18 cellular contexts compared by ENCODE assay signal in the genomic region with DNA sequence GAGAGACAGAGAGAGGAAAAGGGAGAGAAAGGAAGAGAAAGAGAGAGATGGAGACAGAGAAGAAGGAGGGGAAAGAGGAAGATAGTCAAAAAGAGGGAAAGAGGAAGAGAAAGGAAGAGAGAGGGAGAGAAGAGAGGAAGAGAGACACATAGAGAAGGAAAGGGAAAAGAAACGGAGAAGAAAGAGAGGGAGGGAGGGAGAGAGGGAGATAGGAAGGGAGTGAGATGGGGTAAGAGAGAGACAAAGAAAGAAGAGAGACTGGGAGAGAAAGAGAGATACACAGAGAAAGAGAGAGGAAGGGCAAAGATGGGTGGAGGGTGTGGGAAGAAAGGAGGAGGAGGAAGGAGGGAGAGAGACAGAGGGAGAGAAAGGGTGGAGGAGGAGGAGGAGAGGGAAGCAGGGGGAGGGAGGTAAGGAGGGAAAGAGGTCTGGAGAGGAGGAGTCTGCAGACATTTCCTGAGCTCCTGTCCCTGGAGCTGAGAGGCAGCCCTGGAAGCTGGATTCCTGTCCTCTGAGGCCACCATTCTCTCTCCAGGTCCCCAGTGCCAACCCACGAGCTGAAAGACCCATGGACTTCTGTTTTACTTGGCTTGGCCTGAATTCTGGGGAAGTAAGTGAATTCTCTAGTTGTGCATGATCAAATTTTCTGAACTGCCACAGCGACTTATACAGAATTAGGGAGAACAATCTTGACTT. TPM values are rescaled to one million over a fixed set of nuclear protein-coding genes. Genes with fewer than 3 reads are reported as not detected.
DNase-seq lines count a peak whose midpoint lies in the region; ATAC-seq, FAIRE-seq and TF ChIP-seq lines count a peak whose summit lies in the region.
"Had no signal": no experiment of that assay in that cellular context is flagged by ENCODE, and none has a peak within 500 bp of the region (broad histone marks: within the 10 kb centered on the region; RNA-seq: fewer than 3 reads in every experiment).

No MANE protein-coding gene starts in this region.

- POLR2A ChIA-PET in HEK293 (lab: Yijun Ruan, JAX) = no interaction called here
- POLR2A ChIA-PET in K562 (lab: Yijun Ruan, JAX) = no interaction called here

- H3K4me2 ChIP-seq in K562 (ENCODE audit: insufficient read depth, low read length) = no peak overlapping the region

- H4K20me1 ChIP-seq in K562 (replicated peaks; ENCODE audit: control insufficient read depth, insufficient read depth, low read length) = 0 out of 2 replicates have a peak, but pooled peaks cover 5% of the 10 kb centered on the region

- peaks cover 12% of the 10 kb centered on the region for H3K4me1 ChIP-seq in HEK293 (ENCODE audit: control insufficient read depth, insufficient read depth, low read length)
- H3K4me1 ChIP-seq in K562 (replicated peaks in 1 of 2; ENCODE audit: control insufficient read depth in 2 of 2, insufficient read depth in 2 of 2, low read length in 2 of 2) = peaks cover 0 to 4% of the 10 kb centered on the region in 2 experiments; a peak in 2 of 5 replicates
- H3K4me1 ChIP-seq: BE2C had no signal

- in situ Hi-C loops in K562 (cut with MboI) = no loop called here

- peaks cover 30 to 57% of the 10 kb centered on the region in 2 experiments for H3K27me3 ChIP-seq in K562 (ENCODE audit: control insufficient read depth in 2 of 2, insufficient read depth in 2 of 2, low read length in 2 of 2)

- TF ChIP-seq POLR2A in K562 (conservative IDR thresholded peaks at IDR 0.05) = no peak

- H3K36me3 ChIP-seq in HEK293 (ENCODE audit: control insufficient read depth in 2 of 2, insufficient read depth in 1 of 2, low read length in 2 of 2) = peaks cover 15 to 22% of the 10 kb centered on the region in 2 experiments
- no peaks in the 10 kb centered on the region for H3K36me3 ChIP-seq in K562 (ENCODE audit: control insufficient read depth, insufficient read depth, low read length)
- H3K36me3 ChIP-seq: BE2C had no signal

- no peak for TF ChIP-seq RAD21 in K562 (CRISPR knock-in tag; conservative IDR thresholded peaks at IDR 0.05 in 1 of 2, IDR thresholded peaks at IDR 0.05 in 1 of 2)

- no peak overlapping the region for H3K27ac ChIP-seq in HEK293 (ENCODE audit: extremely low read depth, low read depth, low read length)
- no peak overlapping the region for H3K27ac ChIP-seq in K562 (ENCODE audit: extremely low read depth, low read depth, low read length)
- H3K27ac ChIP-seq: C4-2B, GM23248 had no signal

- CTCF ChIA-PET in HEK293 (lab: Yijun Ruan, JAX) (interaction anchor here (0.5 to 1.1 kb wide), 6 partner anchors 15 to 487 kb away, joined by 3 to 6 read pairs (median 4); no protein-coding TSS in a partner anchor), K562 (lab: Yijun Ruan, JAX; ENCODE audit: low intra/inter-chr PET ratio) (no interaction called here)

- no peaks in the 10 kb centered on the region for H3K79me2 ChIP-seq in K562 (ENCODE audit: control insufficient read depth, insufficient read depth, low read length)

- ATAC-seq in K562 (no peak), sciatic nerve (no peak)

- BruUV-seq in K562 (replicated peaks; lab: Mats Ljungman, UMichigan) = no TSS peak

- DNase-seq in AG08396 (ENCODE audit: low spot score) (peak; percentile 18), K562 (ENCODE audit: extremely low read depth in 1 of 4, low spot score in 3 of 4) (no peak), sciatic nerve (ENCODE audit: low spot score) (peak; percentile 30), NCI-H1092 treated with DMSO at 0.1 percent for 48 hours (lab: John Stamatoyannopoulos, UW) (no peak), kidney glomerular epithelial cell (lab: John Stamatoyannopoulos, UW) (no peak), COR-L47 (lab: John Stamatoyannopoulos, UW) (no peak)
- DNase-seq: BE2C; CD4-positive, alpha-beta memory T cell; DMS153; DMS79 treated with DMSO at 0.1 percent for 48 hours; GDM1; GM23248; H9 had no signal

- no peak for FAIRE-seq in K562 (lab: Jason Lieb, UNC)
- FAIRE-seq: A204.1, D721Med had no signal

- H3K4me3 ChIP-seq in HEK293 (ENCODE audit: low read depth, low read length) (no peak overlapping the region), K562 (no peak overlapping the region)
- H3K4me3 ChIP-seq: GM23248 had no signal

- intact Hi-C loops in K562 (cut with micrococcal nuclease) (no loop called here), sciatic nerve (cut with DNase I) (loop anchor here (10.0 kb wide), 1 partner anchor 804 kb away; no protein-coding TSS in a partner anchor)

- no peak overlapping the region for H2AFZ ChIP-seq in K562 (ENCODE audit: low read depth, low read length)
- H2AFZ ChIP-seq: GM23248 had no signal

- H3K9me1 ChIP-seq in K562 (ENCODE audit: control insufficient read depth, insufficient read depth, low read length) = no peaks in the 10 kb centered on the region

- no peak for TF ChIP-seq EP300 in K562 (IDR thresholded peaks at IDR 0.05; ENCODE audit: low read length)

- no peaks in the 10 kb centered on the region for H3K9me3 ChIP-seq in HEK293 (ENCODE audit: control insufficient read depth, insufficient read depth, low read depth, low read length)
- H3K9me3 ChIP-seq in K562 (replicated peaks; ENCODE audit: control insufficient read depth, insufficient read depth, low read depth, low read length) = no peaks in the 10 kb centered on the region
- H3K9me3 ChIP-seq: BE2C had no signal

- no peak overlapping the region for H3K9ac ChIP-seq in K562 (ENCODE audit: insufficient read depth in 1 of 2, low read depth in 2 of 2, low read length in 2 of 2)
- H3K9ac ChIP-seq: GM23248 had no signal

- TF ChIP-seq CTCF in HEK293 (tag by site-specific recombination; IDR thresholded peaks at IDR 0.05) (no peak), K562 (IDR thresholded peaks at IDR 0.05 in 2 of 3, conservative IDR thresholded peaks at IDR 0.05 in 1 of 3; ENCODE audit: insufficient read depth in 2 of 3, low read depth in 1 of 3, low read length in 3 of 3) (no peak)

- 0% methylated on average over 3 of the region's 3 CpGs for WGBS in K562 (ENCODE audit: insufficient coverage, low coverage, missing lambda C conversion rate)

TF ChIP-seq in HEK293, 187 proteins besides CTCF, POLR2A, EP300 and RAD21 (continues in another document):
- TF ChIP-seq ZNF596 (tag by site-specific recombination; IDR thresholded peaks at IDR 0.05) = peak; percentile 73; the same call in 1 of the 2 replicates
- TF ChIP-seq SALL2 (tag by site-specific recombination; IDR thresholded peaks at IDR 0.05; ENCODE audit: borderline replicate concordance) = 0 out of 2 replicates have a peak, but pooled peaks have one; percentile 22
- TF ChIP-seq ZBTB20 (tag by site-specific recombination; IDR thresholded peaks at IDR 0.05) = peak; percentile 85
- TF ChIP-seq, protein P1, sequence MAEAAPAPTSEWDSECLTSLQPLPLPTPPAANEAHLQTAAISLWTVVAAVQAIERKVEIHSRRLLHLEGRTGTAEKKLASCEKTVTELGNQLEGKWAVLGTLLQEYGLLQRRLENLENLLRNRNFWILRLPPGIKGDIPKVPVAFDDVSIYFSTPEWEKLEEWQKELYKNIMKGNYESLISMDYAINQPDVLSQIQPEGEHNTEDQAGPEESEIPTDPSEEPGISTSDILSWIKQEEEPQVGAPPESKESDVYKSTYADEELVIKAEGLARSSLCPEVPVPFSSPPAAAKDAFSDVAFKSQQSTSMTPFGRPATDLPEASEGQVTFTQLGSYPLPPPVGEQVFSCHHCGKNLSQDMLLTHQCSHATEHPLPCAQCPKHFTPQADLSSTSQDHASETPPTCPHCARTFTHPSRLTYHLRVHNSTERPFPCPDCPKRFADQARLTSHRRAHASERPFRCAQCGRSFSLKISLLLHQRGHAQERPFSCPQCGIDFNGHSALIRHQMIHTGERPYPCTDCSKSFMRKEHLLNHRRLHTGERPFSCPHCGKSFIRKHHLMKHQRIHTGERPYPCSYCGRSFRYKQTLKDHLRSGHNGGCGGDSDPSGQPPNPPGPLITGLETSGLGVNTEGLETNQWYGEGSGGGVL (tag by site-specific recombination; IDR thresholded peaks at IDR 0.05) = peak; percentile 74

TF ChIP-seq in K562, 482 proteins besides CTCF, POLR2A, EP300 and RAD21 (continues in another document):
- TF ChIP-seq, protein P2, sequence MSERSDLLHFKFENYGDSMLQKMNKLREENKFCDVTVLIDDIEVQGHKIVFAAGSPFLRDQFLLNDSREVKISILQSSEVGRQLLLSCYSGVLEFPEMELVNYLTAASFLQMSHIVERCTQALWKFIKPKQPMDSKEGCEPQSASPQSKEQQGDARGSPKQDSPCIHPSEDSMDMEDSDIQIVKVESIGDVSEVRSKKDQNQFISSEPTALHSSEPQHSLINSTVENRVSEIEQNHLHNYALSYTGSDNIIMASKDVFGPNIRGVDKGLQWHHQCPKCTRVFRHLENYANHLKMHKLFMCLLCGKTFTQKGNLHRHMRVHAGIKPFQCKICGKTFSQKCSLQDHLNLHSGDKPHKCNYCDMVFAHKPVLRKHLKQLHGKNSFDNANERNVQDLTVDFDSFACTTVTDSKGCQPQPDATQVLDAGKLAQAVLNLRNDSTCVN (CRISPR knock-in tag; IDR thresholded peaks at IDR 0.05) = 0 out of 2 replicates have a peak, but pooled peaks have one; percentile 36

RNA-seq across cellular contexts. Expression of a gene that starts 9.9 kb away (rescaled TPM):
- not detected in 2 replicates for total RNA-seq in K562 (2011; cell fraction: chromatin; rRNA removed; ENCODE audit: low replicate concordance)
- total RNA-seq in K562 (2011; cell fraction: nucleolus; rRNA removed) = not detected in 2 replicates
- not detected in 2 replicates for total RNA-seq in K562 (2011; cell fraction: nucleoplasm; rRNA removed)
- total RNA-seq in K562 (2014; rRNA removed) (not detected in 2 replicates), K562 (2014; rRNA removed; fragmentation: Illumina TruSeq; extraction: Trizol) (not detected in 2 replicates), K562 (2015; rRNA removed; fragmentation: Illumina TruSeq; extraction: Trizol) (not detected in 2 replicates), K562 (2021) (not detected in 2 replicates), sciatic nerve (0.58 TPM)
- polyA plus RNA-seq in K562 (2011; rRNA removed) (not detected in 2 replicates), K562 (2014; fragmentation: Illumina TruSeq; extraction: Trizol) (not detected in 2 replicates), K562 (2014; fragmentation: Nextera tagmentation; extraction: Ambion mirVana) (not detected), K562 (2014; rRNA removed) (not detected in 2 replicates)
- not detected in 2 replicates for polyA plus RNA-seq in K562 (2011; cell fraction: cytosol; rRNA removed)
- polyA plus RNA-seq in K562 (2011; cell fraction: nucleus; rRNA removed) = not detected in 2 replicates
- not detected in 2 replicates for polyA plus RNA-seq in K562 (2012)
- polyA minus RNA-seq in K562 (2011; rRNA and poly(A)+ RNA removed) = not detected in 2 replicates
- polyA minus RNA-seq in K562 (2011; cell fraction: cytosol; rRNA and poly(A)+ RNA removed) = not detected in 2 replicates
- polyA minus RNA-seq in K562 (2011; cell fraction: nucleus; rRNA and poly(A)+ RNA removed) = not detected in 2 replicates
- total RNA-seq: CD4-positive, alpha-beta memory T cell; H9; HT-29 had no signal
- polyA plus RNA-seq: CD4-positive, alpha-beta memory T cell had no signal

Comparison
In these comparisons a context has a peak if more than half of its experiments do, and no peak if none do; other contexts are left out.
1. DNase-seq: peak in AG08396 (single experiment) and sciatic nerve (single experiment); none in K562 (0 of 4), NCI-H1092 treated with DMSO at 0.1 percent for 48 hours (single experiment), kidney glomerular epithelial cell (single experiment) and COR-L47 (single experiment).